ENCODE assay signal across 22 cellular contexts in the genomic region with DNA sequence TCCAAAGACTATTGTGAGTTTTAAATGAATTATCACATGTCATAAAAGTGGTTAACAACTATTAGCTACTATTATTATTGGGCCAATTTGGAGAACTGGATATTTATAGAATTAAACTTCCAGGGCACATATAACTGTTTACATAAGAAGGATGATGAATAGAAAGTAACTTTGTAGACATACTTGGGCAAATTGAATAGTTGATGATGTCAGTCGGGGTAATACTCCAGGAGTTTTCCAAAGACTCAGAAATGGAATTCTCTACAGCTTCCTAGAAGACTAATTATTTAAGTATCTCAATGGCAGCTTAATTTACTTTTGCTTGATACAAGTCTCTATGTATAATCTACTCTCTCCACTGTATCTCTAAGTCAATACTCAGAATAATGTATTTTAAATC. TPM values are rescaled to one million over a fixed set of nuclear protein-coding genes. Genes with fewer than 3 reads are reported as not detected.
DNase-seq lines count a peak whose midpoint lies in the region; ATAC-seq and TF ChIP-seq lines count a peak whose summit lies in the region.
"Had no signal": no experiment of that assay in that cellular context is flagged by ENCODE, and none has a peak within 500 bp of the region (broad histone marks: within the 10 kb centered on the region; RNA-seq: fewer than 3 reads in every experiment).

No MANE protein-coding gene starts in this region.

- H3K36me3 Mint-ChIP-seq in activated CD8-positive, alpha-beta T cell treated with anti-CD3 and anti-CD28 coated beads for 36 hours (ENCODE audit: low read depth): peaks cover under 1% of the 10 kb centered on the region
- peaks cover 5% of the 10 kb centered on the region for H3K36me3 Mint-ChIP-seq in activated T-cell treated with anti-CD3 and anti-CD28 coated beads, Interleukin-2, amount 50 U/mL, for 24 hours (ENCODE audit: low read depth)
- H3K36me3 Mint-ChIP-seq: CD4-positive, CD25-positive, alpha-beta regulatory T cell; IgD-negative memory B cell had no signal

- peaks cover 7% of the 10 kb centered on the region for H3K4me1 ChIP-seq in prostate gland (replicated peaks)
- peaks cover 43% of the 10 kb centered on the region for H3K4me1 ChIP-seq in suprapubic skin
- H3K4me1 ChIP-seq: BE2C had no signal

- DNase-seq in ELR (ENCODE audit: low read depth) (peak; percentile 46), fibroblast of mammary gland (ENCODE audit: low read depth) (peak; percentile 21), prostate gland (ENCODE audit: low spot score) (no peak), suprapubic skin (ENCODE audit: low spot score in 2 of 2) (no peak)
- DNase-seq in activated CD8-positive, alpha-beta T cell treated with anti-CD3 and anti-CD28 coated beads for 36 hours: no peak
- DNase-seq in activated T-cell treated with anti-CD3 and anti-CD28 coated beads, Interleukin-2, amount 50 U/mL, for 48 hours: no peak
- no peak for DNase-seq in activated T-cell treated with anti-CD3 and anti-CD28 coated beads, Interleukin-2, amount 50 U/mL, for 24 hours
- DNase-seq: ACHN; BE2C; C1 segment of cervical spinal cord; CD4-positive, CD25-positive, alpha-beta regulatory T cell; CD8-positive, alpha-beta memory T cell; COR-L47; DMS 273 treated with DMSO at 0.1 percent for 48 hours; HCEC 1CT; HFFc6; KBM-7 had no signal

- H3K27ac ChIP-seq in prostate gland (peak overlapping the region; percentile 62 to 97), suprapubic skin (peak overlapping the region; percentile 98)

- peaks cover 2% of the 10 kb centered on the region for H3K27me3 Mint-ChIP-seq in activated CD8-positive, alpha-beta T cell treated with anti-CD3 and anti-CD28 coated beads for 36 hours
- no peaks in the 10 kb centered on the region for H3K27me3 Mint-ChIP-seq in activated T-cell treated with anti-CD3 and anti-CD28 coated beads, Interleukin-2, amount 50 U/mL, for 24 hours
- H3K27me3 Mint-ChIP-seq: IgD-negative memory B cell had no signal

- CTCF ChIA-PET in activated CD8-positive, alpha-beta T cell treated with anti-CD3 and anti-CD28 coated beads for 36 hours (lab: Charles Lee): interaction anchor here (1.4 to 1.8 kb wide), 2 partner anchors 21 to 61 kb away, joined by 3 to 5 read pairs; no protein-coding TSS in a partner anchor

- H3K9me3 ChIP-seq in prostate gland (no peaks in the 10 kb centered on the region), suprapubic skin (no peaks in the 10 kb centered on the region)
- H3K9me3 ChIP-seq: BE2C had no signal

- peaks cover 26% of the 10 kb centered on the region for H3K4me1 Mint-ChIP-seq in activated CD8-positive, alpha-beta T cell treated with anti-CD3 and anti-CD28 coated beads for 36 hours (ENCODE audit: low read depth)
- peaks cover 30% of the 10 kb centered on the region for H3K4me1 Mint-ChIP-seq in activated T-cell treated with anti-CD3 and anti-CD28 coated beads, Interleukin-2, amount 50 U/mL, for 24 hours (ENCODE audit: low read depth)

- H3K4me3 Mint-ChIP-seq in activated CD8-positive, alpha-beta T cell treated with anti-CD3 and anti-CD28 coated beads for 36 hours: no peak overlapping the region
- H3K4me3 Mint-ChIP-seq in activated T-cell treated with anti-CD3 and anti-CD28 coated beads, Interleukin-2, amount 50 U/mL, for 24 hours: no peak overlapping the region
- H3K4me3 Mint-ChIP-seq: CD4-positive, CD25-positive, alpha-beta regulatory T cell; CD8-positive, alpha-beta memory T cell; GM23338; HFFc6 had no signal

- TF ChIP-seq EP300 in suprapubic skin (IDR thresholded peaks at IDR 0.05): no peak

- intact Hi-C loops in prostate gland (cut with DNase I): no loop called here
- intact Hi-C loops in activated CD8-positive, alpha-beta T cell treated with anti-CD3 and anti-CD28 coated beads for 36 hours (cut with micrococcal nuclease): no loop called here

- H3K36me3 ChIP-seq in prostate gland (no peaks in the 10 kb centered on the region), suprapubic skin (no peaks in the 10 kb centered on the region)
- H3K36me3 ChIP-seq: BE2C had no signal

- no peak for ATAC-seq in activated CD8-positive, alpha-beta T cell treated with anti-CD3 and anti-CD28 coated beads for 36 hours
- no peak for ATAC-seq in HG03097 (IDR thresholded peaks at IDR 0.05; ENCODE audit: low FRiP score, unreplicated experiment)
- ATAC-seq: GM12878, GM23338, HepG2 had no signal

- TF ChIP-seq POLR2A in prostate gland (IDR thresholded peaks at IDR 0.05): no peak
- TF ChIP-seq POLR2A in suprapubic skin (IDR thresholded peaks at IDR 0.05): no peak

- H3K27me3 ChIP-seq in prostate gland (replicated peaks; ENCODE audit: insufficient read depth) (no peaks in the 10 kb centered on the region), suprapubic skin (no peaks in the 10 kb centered on the region)
- H3K27me3 ChIP-seq: BE2C had no signal

- H3K27ac Mint-ChIP-seq in activated CD8-positive, alpha-beta T cell treated with anti-CD3 and anti-CD28 coated beads for 36 hours: no peak overlapping the region
- no peak overlapping the region for H3K27ac Mint-ChIP-seq in activated T-cell treated with anti-CD3 and anti-CD28 coated beads, Interleukin-2, amount 50 U/mL, for 24 hours
- H3K27ac Mint-ChIP-seq: CD4-positive, CD25-positive, alpha-beta regulatory T cell; CD8-positive, alpha-beta memory T cell; GM23338; HFFc6; IgD-negative memory B cell had no signal

- POLR2A ChIA-PET in activated CD8-positive, alpha-beta T cell treated with anti-CD3 and anti-CD28 coated beads for 36 hours (lab: Charles Lee): no interaction called here

- TF ChIP-seq CTCF in fibroblast of mammary gland (conservative IDR thresholded peaks at IDR 0.05; ENCODE audit: control insufficient read depth, insufficient read depth, low read depth, low read length) (no peak), prostate gland (IDR thresholded peaks at IDR 0.05) (no peak), suprapubic skin (IDR thresholded peaks at IDR 0.05) (no peak)
- no peak for TF ChIP-seq CTCF in activated CD8-positive, alpha-beta T cell treated with anti-CD3 and anti-CD28 coated beads for 36 hours (IDR thresholded peaks at IDR 0.05)

- 80% methylated on average over 1 of the region's 1 CpG for WGBS in prostate gland
- whole genome bisulfite sequencing in suprapubic skin: 90% methylated on average over 1 of the region's 1 CpG

- H3K4me3 ChIP-seq in fibroblast of mammary gland (ENCODE audit: control insufficient read depth, low read depth, low read length) (no peak overlapping the region), prostate gland (no peak overlapping the region), suprapubic skin (no peak overlapping the region)
- H3K4me3 ChIP-seq: GM12878, GM23338 had no signal

- H3K9me3 Mint-ChIP-seq in activated CD8-positive, alpha-beta T cell treated with anti-CD3 and anti-CD28 coated beads for 36 hours: no peaks in the 10 kb centered on the region
- no peaks in the 10 kb centered on the region for H3K9me3 Mint-ChIP-seq in activated T-cell treated with anti-CD3 and anti-CD28 coated beads, Interleukin-2, amount 50 U/mL, for 24 hours
- H3K9me3 Mint-ChIP-seq: CD4-positive, CD25-positive, alpha-beta regulatory T cell; CD8-positive, alpha-beta memory T cell; GM23338; HFFc6; IgD-negative memory B cell had no signal

RNA-seq across cellular contexts. Expression of a gene that starts 4.9 kb away (rescaled TPM):
- 100 to 1,000 TPM in 1 of 2 donors, 10 to 100 TPM in 1; 95.1 to 119 TPM for total RNA-seq in prostate gland
- 100 to 1,000 TPM in 3 of 4 donors, 10 to 100 TPM in 1; 84.7 to 167 (median 147) TPM for total RNA-seq in suprapubic skin
- total RNA-seq in activated CD8-positive, alpha-beta T cell treated with anti-CD3 and anti-CD28 coated beads for 36 hours: 10 to 100 TPM; 48.6 to 53.2 TPM

Comparison
In these comparisons a context has a peak if more than half of its experiments do, and no peak if none do; other contexts are left out.
1. DNase-seq: peak in ELR (single experiment) and fibroblast of mammary gland (single experiment); none in prostate gland (single experiment), suprapubic skin (0 of 2), activated CD8-positive, alpha-beta T cell treated with anti-CD3 and anti-CD28 coated beads for 36 hours (single experiment), activated T-cell treated with anti-CD3 and anti-CD28 coated beads, Interleukin-2, amount 50 U/mL, for 48 hours (0 of 2) and activated T-cell treated with anti-CD3 and anti-CD28 coated beads, Interleukin-2, amount 50 U/mL, for 24 hours (single experiment).